In the genomic region with DNA sequence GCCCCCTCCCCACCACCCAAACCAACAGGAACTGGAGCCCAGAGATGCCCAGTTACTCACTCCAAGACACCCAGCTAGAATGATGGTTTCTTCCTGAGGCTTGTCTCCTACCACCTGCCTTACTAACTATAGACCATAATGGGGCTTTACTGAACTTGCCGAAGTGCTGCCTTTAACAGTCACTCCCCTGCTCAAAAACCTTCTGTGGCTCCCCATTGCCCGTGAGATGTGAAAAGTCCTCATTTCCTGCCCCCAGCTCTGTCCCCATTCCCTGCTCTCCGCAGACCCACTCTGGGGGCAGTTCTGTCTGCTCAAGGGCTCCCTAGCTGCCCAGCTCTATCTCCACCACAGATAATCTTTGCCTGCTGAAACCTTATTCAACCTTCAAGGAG, we compare ENCODE assay signal across 2 cellular contexts.
TF ChIP-seq lines count a peak whose summit lies in the region.

No MANE protein-coding gene starts in this region.

TF ChIP-seq in A549, 52 proteins besides CTCF, POLR2A, EP300 and RAD21:
- TF ChIP-seq ZFP36 (IDR thresholded peaks at IDR 0.05; ENCODE audit: borderline replicate concordance, partially characterized antibody): peak; percentile 36
- TF ChIP-seq POLR2AphosphoS2 (conservative IDR thresholded peaks at IDR 0.05; ENCODE audit: low read length): no peak

TF ChIP-seq in K562, 482 proteins besides CTCF, POLR2A, EP300 and RAD21:
- TF ChIP-seq ZFP36 (IDR thresholded peaks at IDR 0.05; ENCODE audit: low read depth, low read length, partially characterized antibody) (peak; percentile 24), ZNF174 (CRISPR knock-in tag; IDR thresholded peaks at IDR 0.05) (no peak)
